ENCODE assay signal across 29 cellular contexts in the genomic region with DNA sequence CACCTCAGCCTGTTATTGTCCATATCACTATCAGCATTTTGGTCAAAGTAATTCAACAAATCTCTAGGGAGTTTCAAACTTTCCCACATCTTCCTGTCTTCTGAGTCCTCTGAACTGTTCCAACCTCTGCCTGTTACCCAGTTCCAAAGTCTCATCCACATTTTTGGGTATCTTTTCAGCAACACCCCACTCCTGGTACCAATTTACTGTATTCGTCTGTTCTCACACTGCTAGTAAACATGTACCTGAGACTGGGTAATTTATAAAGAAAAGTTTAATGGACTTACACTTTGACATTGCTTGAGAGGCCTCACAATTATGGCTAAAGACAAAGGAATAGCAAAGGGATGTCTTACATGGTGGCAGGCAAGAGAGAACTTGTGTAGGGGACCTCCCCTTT.
"Had no signal": no experiment of that assay in that cellular context is flagged by ENCODE, and none has a peak within 500 bp of the region (broad histone marks: within the 10 kb centered on the region; RNA-seq: fewer than 3 reads in every experiment).

No MANE protein-coding gene starts in this region.

- FAIRE-seq: urothelium cell line had no signal

- H3K9me3 ChIP-seq: testis, thyroid gland, vagina had no signal

- H3K4me1 ChIP-seq: stomach, suprapubic skin, testis, thyroid gland, tibial artery, tibial nerve, transverse colon, upper lobe of left lung, upper lobe of right lung, uterus, vagina had no signal

- H3K36me3 Mint-ChIP-seq: stimulated activated effector memory CD8-positive, alpha-beta T cell treated with anti-CD3 and anti-CD28 coated beads, Interleukin-12 subunit alpha, Interleukin-12 subunit beta, amount 100 ng/mL, for 72 hours; stimulated activated memory B cell treated with anti-CD40 and anti-IgM and Interleukin-4, amounts not matched to agents 10 μg/mL and 1 μg/mL and 100 μg/mL, for 72 hours; stimulated activated naive B cell treated with anti-CD40 and anti-IgM and Interleukin-4, amounts not matched to agents 10 μg/mL and 1 μg/mL and 100 μg/mL, for 72 hours; type B pancreatic cell had no signal

- H3K36me3 ChIP-seq: stomach, suprapubic skin, thoracic aorta, thyroid gland, tibial artery, transverse colon, upper lobe of left lung, upper lobe of right lung, uterus, vagina had no signal

- H3K27ac ChIP-seq: stomach, suprapubic skin, testis, thoracic aorta, thyroid gland, tibial artery, tibial nerve, transverse colon, upper lobe of left lung, upper lobe of right lung, uterus, vagina had no signal

- H3K4me1 Mint-ChIP-seq: stimulated activated effector memory CD8-positive, alpha-beta T cell treated with anti-CD3 and anti-CD28 coated beads, Interleukin-12 subunit alpha, Interleukin-12 subunit beta, amount 100 ng/mL, for 72 hours; stimulated activated memory B cell treated with anti-CD40 and anti-IgM and Interleukin-4, amounts not matched to agents 10 μg/mL and 1 μg/mL and 100 μg/mL, for 72 hours; stimulated activated naive B cell treated with anti-CD40 and anti-IgM and Interleukin-4, amounts not matched to agents 10 μg/mL and 1 μg/mL and 100 μg/mL, for 72 hours; stimulated activated naive CD8-positive, alpha-beta T cell treated with anti-CD3 and anti-CD28 coated beads, Interleukin-15, amount 100 ng/mL, for 72 hours had no signal

- H3K27me3 ChIP-seq: stomach, suprapubic skin, testis, thyroid gland, tibial artery, tibial nerve, transverse colon, upper lobe of left lung, upper lobe of right lung, uterus, vagina had no signal

- H3K4me3 Mint-ChIP-seq: stimulated activated effector memory CD8-positive, alpha-beta T cell treated with anti-CD3 and anti-CD28 coated beads, Interleukin-12 subunit alpha, Interleukin-12 subunit beta, amount 100 ng/mL, for 72 hours; stimulated activated memory B cell treated with anti-CD40 and anti-IgM and Interleukin-4, amounts not matched to agents 10 μg/mL and 1 μg/mL and 100 μg/mL, for 72 hours; stimulated activated naive B cell treated with anti-CD40 and anti-IgM and Interleukin-4, amounts not matched to agents 10 μg/mL and 1 μg/mL and 100 μg/mL, for 72 hours; stimulated activated naive CD8-positive, alpha-beta T cell treated with anti-CD3 and anti-CD28 coated beads, Interleukin-15, amount 100 ng/mL, for 72 hours; stimulated activated naive CD8-positive, alpha-beta T cell treated with anti-CD3 and anti-CD28 coated beads, Interleukin-15, Interleukin-2, amounts not matched to agents 100 ng/mL and 50 ng/mL, for 24 hours; type B pancreatic cell had no signal

- H3K4me3 ChIP-seq: stomach, suprapubic skin, testis, thoracic aorta, thyroid gland, tibial artery, tibial nerve, transverse colon, upper lobe of left lung, upper lobe of right lung, uterus, vagina had no signal

- DNase-seq: stimulated activated CD4-positive, alpha-beta T cell treated with anti-CD3 and anti-CD28 coated beads, Interleukin-2, amount 100 ng/mL, for 48 hours; stimulated activated CD4-positive, alpha-beta T cell treated with anti-CD3 and anti-CD28 coated beads, Interleukin-4, amount 100 ng/mL, for 1 hour; stimulated activated CD4-positive, alpha-beta T cell treated with anti-CD3 and anti-CD28 coated beads, Interleukin-4, amount 100 ng/mL, for 24 hours; stimulated activated CD4-positive, alpha-beta T cell treated with anti-CD3 and anti-CD28 coated beads, Interleukin-4, amount 100 ng/mL, for 4 hours; stimulated activated CD8-positive, alpha-beta memory T cell treated with anti-CD3 and anti-CD28 coated beads, Interleukin-4, amount 100 ng/mL, for 48 hours; stimulated activated naive B cell treated with anti-CD40 and anti-IgM and Interleukin-4, amounts not matched to agents 10 μg/mL and 1 μg/mL and 100 μg/mL, for 72 hours; stimulated activated naive CD4-positive, alpha-beta T cell; stimulated activated naive CD4-positive, alpha-beta T cell treated with Interleukin-2 at 50 U/mL for 16 hours; stimulated activated naive CD8-positive, alpha-beta T cell treated with anti-CD3 and anti-CD28 coated beads, Interleukin-15, amount 100 ng/mL, for 72 hours; stimulated activated naive CD8-positive, alpha-beta T cell treated with anti-CD3 and anti-CD28 coated beads, Interleukin-15, Interleukin-2, amounts not matched to agents 100 U/mL and 50 U/mL, for 24 hours; stomach; substantia nigra; testis; thyroid gland; tibial artery; transverse colon; trophoblast cell; upper lobe of left lung; upper lobe of right lung; uterus had no signal

- H3K27me3 Mint-ChIP-seq: stimulated activated memory B cell treated with anti-CD40 and anti-IgM and Interleukin-4, amounts not matched to agents 10 μg/mL and 1 μg/mL and 100 μg/mL, for 72 hours; stimulated activated naive B cell treated with anti-CD40 and anti-IgM and Interleukin-4, amounts not matched to agents 10 μg/mL and 1 μg/mL and 100 μg/mL, for 72 hours; stimulated activated naive CD8-positive, alpha-beta T cell treated with anti-CD3 and anti-CD28 coated beads, Interleukin-15, amount 100 ng/mL, for 72 hours; stimulated activated naive CD8-positive, alpha-beta T cell treated with anti-CD3 and anti-CD28 coated beads, Interleukin-15, Interleukin-2, amounts not matched to agents 100 ng/mL and 50 ng/mL, for 24 hours; type B pancreatic cell had no signal

- ATAC-seq: stimulated activated effector memory CD8-positive, alpha-beta T cell treated with anti-CD3 and anti-CD28 coated beads, Interleukin-12 subunit alpha, Interleukin-12 subunit beta, amount 100 ng/mL, for 72 hours; stimulated activated memory B cell treated with anti-CD40 and anti-IgM and Interleukin-4, amounts not matched to agents 10 μg/mL and 1 μg/mL and 100 μg/mL, for 72 hours; stimulated activated naive B cell treated with anti-CD40 and anti-IgM and Interleukin-4, amounts not matched to agents 10 μg/mL and 1 μg/mL and 100 μg/mL, for 72 hours; stimulated activated naive CD8-positive, alpha-beta T cell treated with anti-CD3 and anti-CD28 coated beads, Interleukin-15, amount 100 ng/mL, for 72 hours; stimulated activated naive CD8-positive, alpha-beta T cell treated with anti-CD3 and anti-CD28 coated beads, Interleukin-15, Interleukin-2, amounts not matched to agents 100 U/mL and 50 U/mL, for 24 hours; upper lobe of right lung had no signal
